In genomic region chr6:34970487-34970886, GRCh38 we compare ENCODE assay signal across 20 cellular contexts.
A peak's percentile ranks its signal among the peaks of the same experiment; 100 is the strongest.
DNase-seq lines count a peak whose midpoint lies in the region; ATAC-seq and TF ChIP-seq lines count a peak whose summit lies in the region.
"Had no signal": no experiment of that assay in that cellular context is flagged by ENCODE, and none has a peak within 500 bp of the region (broad histone marks: within the 10 kb centered on the region; RNA-seq: fewer than 3 reads in every experiment).

No MANE protein-coding gene starts in this region.

- H3K9me3 Mint-ChIP-seq in HFFc6 = no peaks in the 10 kb centered on the region
- no peaks in the 10 kb centered on the region for H3K9me3 Mint-ChIP-seq in activated CD8-positive, alpha-beta memory T cell treated with anti-CD3 and anti-CD28 coated beads, Interleukin-2, amount 10 ng/mL, durations not matched to agents 7 days and 5 days (ENCODE audit: low read depth)
- H3K9me3 Mint-ChIP-seq in effector memory CD8-positive, alpha-beta T cell = no peaks in the 10 kb centered on the region
- H3K9me3 Mint-ChIP-seq: CD8-positive, alpha-beta memory T cell had no signal

- no peak overlapping the region for H3K4me3 ChIP-seq in adipocyte (ENCODE audit: low read length)

- no peak for TF ChIP-seq CTCF in HFFc6 (IDR thresholded peaks at IDR 0.05)

- peaks cover 40% of the 10 kb centered on the region for H3K4me1 Mint-ChIP-seq in HFFc6 (ENCODE audit: low read depth)
- H3K4me1 Mint-ChIP-seq in activated CD8-positive, alpha-beta memory T cell treated with anti-CD3 and anti-CD28 coated beads, Interleukin-2, amount 10 ng/mL, durations not matched to agents 7 days and 5 days = peaks cover 14% of the 10 kb centered on the region
- H3K4me1 Mint-ChIP-seq in effector memory CD8-positive, alpha-beta T cell (ENCODE audit: low read depth in 2 of 2) = no peaks in the 10 kb centered on the region
- H3K4me1 Mint-ChIP-seq: CD8-positive, alpha-beta memory T cell; T-helper 17 cell had no signal

- H3K4me1 ChIP-seq in adipocyte (ENCODE audit: control insufficient read depth, insufficient read depth, low read length) = peaks cover 8% of the 10 kb centered on the region

- DNase-seq in ELR (ENCODE audit: low read depth) = peak; percentile 37
- peak; percentile 55 for DNase-seq in HFFc6
- DNase-seq in adipocyte (ENCODE audit: low read depth) = peak; percentile 44
- peak; percentile 64 for DNase-seq in fibroblast of peridontal ligament (ENCODE audit: extremely low read depth)
- DNase-seq in activated CD8-positive, alpha-beta memory T cell treated with anti-CD3 and anti-CD28 coated beads, Interleukin-2, amount 10 ng/mL, durations not matched to agents 7 days and 5 days = no peak
- no peak for DNase-seq in effector memory CD8-positive, alpha-beta T cell
- no peak for DNase-seq in stimulated activated CD4-positive, alpha-beta T cell treated with anti-CD3 and anti-CD28 coated beads, Interleukin-2, amount 100 ng/mL, for 48 hours
- DNase-seq: C1 segment of cervical spinal cord; CD8-positive, alpha-beta memory T cell; DMS79; GF-D8; Kasumi-1; NCI-H1694 treated with DMSO at 0.1 percent for 48 hours; NCI-H2107; NCI-H2227 treated with DMSO at 0.1 percent for 48 hours; NCI-H524 treated with DMSO at 0.1 percent for 48 hours; PC-3; SIG-M5; T-helper 17 cell had no signal

- H3K36me3 Mint-ChIP-seq in HFFc6 (ENCODE audit: low read depth) = no peaks in the 10 kb centered on the region; the same call in 1 of the 2 replicates
- peaks cover 6% of the 10 kb centered on the region for H3K36me3 Mint-ChIP-seq in activated CD8-positive, alpha-beta memory T cell treated with anti-CD3 and anti-CD28 coated beads, Interleukin-2, amount 10 ng/mL, durations not matched to agents 7 days and 5 days
- H3K36me3 Mint-ChIP-seq in effector memory CD8-positive, alpha-beta T cell (ENCODE audit: insufficient read depth) = peaks cover 7% of the 10 kb centered on the region

- ATAC-seq in activated CD8-positive, alpha-beta memory T cell treated with anti-CD3 and anti-CD28 coated beads, Interleukin-2, amount 10 ng/mL, durations not matched to agents 7 days and 5 days = no peak
- ATAC-seq in effector memory CD8-positive, alpha-beta T cell (replicated peaks) = no peak
- ATAC-seq in HG02798 (IDR thresholded peaks at IDR 0.05; ENCODE audit: poor library complexity, unreplicated experiment) = no peak
- ATAC-seq: PC-3, T-helper 17 cell had no signal

- H3K27me3 Mint-ChIP-seq in HFFc6 (ENCODE audit: insufficient read depth) = no peaks in the 10 kb centered on the region; the same call in 1 of the 2 replicates
- H3K27me3 Mint-ChIP-seq in activated CD8-positive, alpha-beta memory T cell treated with anti-CD3 and anti-CD28 coated beads, Interleukin-2, amount 10 ng/mL, durations not matched to agents 7 days and 5 days = no peaks in the 10 kb centered on the region
- no peaks in the 10 kb centered on the region for H3K27me3 Mint-ChIP-seq in effector memory CD8-positive, alpha-beta T cell
- H3K27me3 Mint-ChIP-seq: CD8-positive, alpha-beta memory T cell; T-helper 17 cell had no signal

- no peaks in the 10 kb centered on the region for H3K27me3 ChIP-seq in adipocyte (replicated peaks; ENCODE audit: control insufficient read depth, insufficient read depth, low read length)

- no peaks in the 10 kb centered on the region for H3K9me3 ChIP-seq in adipocyte (ENCODE audit: control insufficient read depth, low read length)

- CTCF ChIA-PET in activated CD8-positive, alpha-beta memory T cell treated with anti-CD3 and anti-CD28 coated beads, Interleukin-2, amount 10 ng/mL, durations not matched to agents 7 days and 5 days (lab: Charles Lee) = interaction anchor here (0.8 to 2.5 kb wide), 3 partner anchors 17 to 235 kb away, joined by 3 to 15 read pairs (median 3); partner anchors contain the start of gene TAF11

- peaks cover 7% of the 10 kb centered on the region for H3K36me3 ChIP-seq in adipocyte (ENCODE audit: control insufficient read depth, insufficient read depth, low read length, severe bottlenecking)

- H3K9ac ChIP-seq in adipocyte (ENCODE audit: low read length) = no peak overlapping the region

- peak overlapping the region; percentile 74 for H3K27ac Mint-ChIP-seq in HFFc6
- no peak overlapping the region for H3K27ac Mint-ChIP-seq in activated CD8-positive, alpha-beta memory T cell treated with anti-CD3 and anti-CD28 coated beads, Interleukin-2, amount 10 ng/mL, durations not matched to agents 7 days and 5 days
- no peak overlapping the region for H3K27ac Mint-ChIP-seq in effector memory CD8-positive, alpha-beta T cell
- H3K27ac Mint-ChIP-seq: CD8-positive, alpha-beta memory T cell; T-helper 17 cell had no signal

- peak overlapping the region; percentile 56 for H3K4me3 Mint-ChIP-seq in HFFc6
- no peak overlapping the region for H3K4me3 Mint-ChIP-seq in activated CD8-positive, alpha-beta memory T cell treated with anti-CD3 and anti-CD28 coated beads, Interleukin-2, amount 10 ng/mL, durations not matched to agents 7 days and 5 days
- no peak overlapping the region for H3K4me3 Mint-ChIP-seq in effector memory CD8-positive, alpha-beta T cell
- H3K4me3 Mint-ChIP-seq: CD8-positive, alpha-beta memory T cell; T-helper 17 cell had no signal

Comparison
In these comparisons a context has a peak if more than half of its experiments do, and no peak if none do; other contexts are left out.
1. DNase-seq: peak in ELR (single experiment), HFFc6 (single experiment), adipocyte (single experiment) and fibroblast of peridontal ligament (single experiment); none in activated CD8-positive, alpha-beta memory T cell treated with anti-CD3 and anti-CD28 coated beads, Interleukin-2, amount 10 ng/mL, durations not matched to agents 7 days and 5 days (single experiment), effector memory CD8-positive, alpha-beta T cell (0 of 3) and stimulated activated CD4-positive, alpha-beta T cell treated with anti-CD3 and anti-CD28 coated beads, Interleukin-2, amount 100 ng/mL, for 48 hours (0 of 2).